Comparison of ENCODE assay signal across 9 cellular contexts in the genomic region with DNA sequence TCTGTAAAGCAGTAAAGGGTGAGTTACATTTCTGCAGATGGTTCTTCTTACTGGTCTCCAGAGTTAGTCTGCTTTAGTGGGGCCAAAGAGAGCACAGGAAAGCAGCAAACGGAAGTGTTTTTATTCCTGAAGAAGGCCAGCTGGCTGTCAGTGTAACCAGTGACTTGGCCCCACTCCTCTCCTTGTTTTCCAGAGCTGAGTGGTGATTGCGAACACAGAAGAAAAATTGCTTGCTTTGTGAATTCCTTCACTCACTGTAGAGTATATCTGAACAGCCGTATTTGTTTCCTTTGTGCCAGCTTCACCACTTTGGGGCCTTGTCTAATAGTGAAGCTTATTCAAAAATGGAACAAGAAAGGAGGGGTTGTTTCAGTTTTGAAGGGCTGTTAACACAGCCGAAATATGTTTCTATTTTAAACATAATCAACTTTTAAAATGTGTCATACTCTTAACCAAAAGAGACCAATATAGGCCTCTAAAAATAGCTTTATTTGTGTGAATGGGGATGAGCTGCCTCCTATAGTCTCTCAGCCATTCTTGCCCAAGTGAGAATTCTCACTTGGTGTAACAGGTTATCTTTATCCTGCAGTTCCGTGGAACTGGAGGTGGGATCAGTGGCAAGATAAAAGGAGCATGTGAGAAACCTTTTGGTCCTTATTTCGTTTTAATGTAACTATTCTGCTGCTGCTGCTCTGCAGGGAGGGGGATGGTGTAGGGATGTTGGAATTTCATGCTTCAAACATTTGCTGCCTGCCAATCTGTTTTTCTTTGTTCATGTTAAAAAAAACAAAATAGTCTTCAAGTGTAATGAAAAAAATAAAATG. TPM values are rescaled to one million over a fixed set of nuclear protein-coding genes. Genes with fewer than 3 reads are reported as not detected.
A peak's percentile ranks its signal among the peaks of the same experiment; 100 is the strongest.
DNase-seq lines count a peak whose midpoint lies in the region; ATAC-seq and TF ChIP-seq lines count a peak whose summit lies in the region.
"Had no signal": no experiment of that assay in that cellular context is flagged by ENCODE, and none has a peak within 500 bp of the region (broad histone marks: within the 10 kb centered on the region; RNA-seq: fewer than 3 reads in every experiment).

No MANE protein-coding gene starts in this region.

- POLR2A ChIA-PET in activated CD8-positive, alpha-beta T cell treated with anti-CD3 and anti-CD28 coated beads for 36 hours (lab: Charles Lee), result no interaction called here
- POLR2A ChIA-PET in activated CD8-positive, alpha-beta T cell treated with anti-CD3 and anti-CD28 coated beads, Interleukin-2, amount 10 ng/mL, durations not matched to agents 7 days and 5 days (lab: Charles Lee), result no interaction called here

- CTCF ChIA-PET in activated CD8-positive, alpha-beta T cell treated with anti-CD3 and anti-CD28 coated beads for 36 hours (lab: Charles Lee), result interaction anchor here (1.8 kb wide), 1 partner anchor 111 kb away, joined by 7 read pairs; no protein-coding TSS in a partner anchor
- CTCF ChIA-PET in activated CD8-positive, alpha-beta T cell treated with anti-CD3 and anti-CD28 coated beads, Interleukin-2, amount 10 ng/mL, durations not matched to agents 7 days and 5 days (lab: Charles Lee), result interaction anchor here (1.2 kb wide), 1 partner anchor 38 kb away, joined by 4 read pairs; no protein-coding TSS in a partner anchor

- intact Hi-C loops in activated CD8-positive, alpha-beta T cell treated with anti-CD3 and anti-CD28 coated beads for 36 hours (cut with micrococcal nuclease), result no loop called here

- peak; percentile 84 for ATAC-seq in activated CD8-positive, alpha-beta T cell treated with anti-CD3 and anti-CD28 coated beads for 36 hours
- ATAC-seq in activated CD8-positive, alpha-beta T cell treated with anti-CD3 and anti-CD28 coated beads, Interleukin-2, amount 10 ng/mL, durations not matched to agents 7 days and 5 days, result no peak
- ATAC-seq in HG03039 (IDR thresholded peaks at IDR 0.05; ENCODE audit: unreplicated experiment), result peak; percentile 91
- ATAC-seq in stimulated activated naive CD8-positive, alpha-beta T cell treated with anti-CD3 and anti-CD28 coated beads, Interleukin-15, amount 100 ng/mL, for 72 hours, result peak; percentile 74

- H3K4me1 Mint-ChIP-seq in activated CD8-positive, alpha-beta T cell treated with anti-CD3 and anti-CD28 coated beads for 36 hours (ENCODE audit: low read depth), result peaks cover 14% of the 10 kb centered on the region
- no peaks in the 10 kb centered on the region for H3K4me1 Mint-ChIP-seq in activated CD8-positive, alpha-beta T cell treated with anti-CD3 and anti-CD28 coated beads, Interleukin-2, amount 10 ng/mL, durations not matched to agents 7 days and 5 days (ENCODE audit: low read depth)
- H3K4me1 Mint-ChIP-seq in stimulated activated naive CD8-positive, alpha-beta T cell treated with anti-CD3 and anti-CD28 coated beads, Interleukin-15, amount 100 ng/mL, for 72 hours, result no peaks in the 10 kb centered on the region

- H3K27me3 Mint-ChIP-seq in activated CD8-positive, alpha-beta T cell treated with anti-CD3 and anti-CD28 coated beads for 36 hours, result no peaks in the 10 kb centered on the region
- H3K27me3 Mint-ChIP-seq in activated CD8-positive, alpha-beta T cell treated with anti-CD3 and anti-CD28 coated beads, Interleukin-2, amount 10 ng/mL, durations not matched to agents 7 days and 5 days (ENCODE audit: low read depth), result peaks cover 3% of the 10 kb centered on the region
- no peaks in the 10 kb centered on the region for H3K27me3 Mint-ChIP-seq in stimulated activated naive CD8-positive, alpha-beta T cell treated with anti-CD3 and anti-CD28 coated beads, Interleukin-15, amount 100 ng/mL, for 72 hours

- peak; percentile 5 for DNase-seq in activated CD8-positive, alpha-beta T cell treated with anti-CD3 and anti-CD28 coated beads for 36 hours
- DNase-seq in activated CD8-positive, alpha-beta T cell treated with anti-CD3 and anti-CD28 coated beads, Interleukin-2, amount 10 ng/mL, durations not matched to agents 7 days and 5 days, result no peak
- DNase-seq in fibroblast of gingiva (ENCODE audit: low read depth) (peak; percentile 46), NCI-H2029 (lab: John Stamatoyannopoulos, UW) (no peak), SIG-M5 (lab: John Stamatoyannopoulos, UW) (no peak), occipital lobe (lab: John Stamatoyannopoulos, UW) (no peak)
- DNase-seq in stimulated activated naive CD8-positive, alpha-beta T cell treated with anti-CD3 and anti-CD28 coated beads, Interleukin-15, amount 100 ng/mL, for 72 hours, result no peak

- no peak for TF ChIP-seq CTCF in activated CD8-positive, alpha-beta T cell treated with anti-CD3 and anti-CD28 coated beads for 36 hours (IDR thresholded peaks at IDR 0.05)

- H3K36me3 Mint-ChIP-seq in activated CD8-positive, alpha-beta T cell treated with anti-CD3 and anti-CD28 coated beads for 36 hours (ENCODE audit: low read depth), result no peaks in the 10 kb centered on the region
- no peaks in the 10 kb centered on the region for H3K36me3 Mint-ChIP-seq in activated CD8-positive, alpha-beta T cell treated with anti-CD3 and anti-CD28 coated beads, Interleukin-2, amount 10 ng/mL, durations not matched to agents 7 days and 5 days (ENCODE audit: low read depth)

- peak overlapping the region; percentile 18 for H3K27ac Mint-ChIP-seq in activated CD8-positive, alpha-beta T cell treated with anti-CD3 and anti-CD28 coated beads for 36 hours
- no peak overlapping the region for H3K27ac Mint-ChIP-seq in activated CD8-positive, alpha-beta T cell treated with anti-CD3 and anti-CD28 coated beads, Interleukin-2, amount 10 ng/mL, durations not matched to agents 7 days and 5 days
- H3K27ac Mint-ChIP-seq in stimulated activated naive CD8-positive, alpha-beta T cell treated with anti-CD3 and anti-CD28 coated beads, Interleukin-15, amount 100 ng/mL, for 72 hours, result no peak overlapping the region

- no peak overlapping the region for H3K4me3 Mint-ChIP-seq in activated CD8-positive, alpha-beta T cell treated with anti-CD3 and anti-CD28 coated beads for 36 hours
- H3K4me3 Mint-ChIP-seq in activated CD8-positive, alpha-beta T cell treated with anti-CD3 and anti-CD28 coated beads, Interleukin-2, amount 10 ng/mL, durations not matched to agents 7 days and 5 days, result no peak overlapping the region
- H3K4me3 Mint-ChIP-seq in stimulated activated naive CD8-positive, alpha-beta T cell treated with anti-CD3 and anti-CD28 coated beads, Interleukin-15, amount 100 ng/mL, for 72 hours, result no peak overlapping the region

- peaks cover 1% of the 10 kb centered on the region for H3K9me3 Mint-ChIP-seq in activated CD8-positive, alpha-beta T cell treated with anti-CD3 and anti-CD28 coated beads for 36 hours
- no peaks in the 10 kb centered on the region for H3K9me3 Mint-ChIP-seq in activated CD8-positive, alpha-beta T cell treated with anti-CD3 and anti-CD28 coated beads, Interleukin-2, amount 10 ng/mL, durations not matched to agents 7 days and 5 days (ENCODE audit: insufficient read depth)
- peaks cover 0 to 14% of the 10 kb centered on the region in 2 donors for H3K9me3 Mint-ChIP-seq in stimulated activated naive CD8-positive, alpha-beta T cell treated with anti-CD3 and anti-CD28 coated beads, Interleukin-15, amount 100 ng/mL, for 72 hours

RNA-seq across cellular contexts. Expression of gene ZC2HC1B, which starts 37.8 kb away (rescaled TPM):
- not detected for total RNA-seq in activated CD8-positive, alpha-beta T cell treated with anti-CD3 and anti-CD28 coated beads for 36 hours
- total RNA-seq in activated CD8-positive, alpha-beta T cell treated with anti-CD3 and anti-CD28 coated beads, Interleukin-2, amount 10 ng/mL, durations not matched to agents 7 days and 5 days, result not detected
- total RNA-seq in occipital lobe, result 0.31 TPM
- total RNA-seq: glomerular endothelial cell had no signal

RNA-seq across cellular contexts. Expression of gene LTV1, which starts 59.0 kb away (rescaled TPM):
- 10 to 100 TPM; 30.9 to 31.6 TPM for total RNA-seq in activated CD8-positive, alpha-beta T cell treated with anti-CD3 and anti-CD28 coated beads for 36 hours
- total RNA-seq in activated CD8-positive, alpha-beta T cell treated with anti-CD3 and anti-CD28 coated beads, Interleukin-2, amount 10 ng/mL, durations not matched to agents 7 days and 5 days, result 10 to 100 TPM; 25.5 to 26.8 TPM
- total RNA-seq in occipital lobe, result 12.2 TPM

Comparison
In these comparisons a context has a peak if more than half of its experiments do, and no peak if none do; other contexts are left out.
1. DNase-seq: peak in activated CD8-positive, alpha-beta T cell treated with anti-CD3 and anti-CD28 coated beads for 36 hours (single experiment) and fibroblast of gingiva (single experiment); none in activated CD8-positive, alpha-beta T cell treated with anti-CD3 and anti-CD28 coated beads, Interleukin-2, amount 10 ng/mL, durations not matched to agents 7 days and 5 days (single experiment), stimulated activated naive CD8-positive, alpha-beta T cell treated with anti-CD3 and anti-CD28 coated beads, Interleukin-15, amount 100 ng/mL, for 72 hours (0 of 2), NCI-H2029 (single experiment), SIG-M5 (single experiment) and occipital lobe (single experiment).